In the genomic region with DNA sequence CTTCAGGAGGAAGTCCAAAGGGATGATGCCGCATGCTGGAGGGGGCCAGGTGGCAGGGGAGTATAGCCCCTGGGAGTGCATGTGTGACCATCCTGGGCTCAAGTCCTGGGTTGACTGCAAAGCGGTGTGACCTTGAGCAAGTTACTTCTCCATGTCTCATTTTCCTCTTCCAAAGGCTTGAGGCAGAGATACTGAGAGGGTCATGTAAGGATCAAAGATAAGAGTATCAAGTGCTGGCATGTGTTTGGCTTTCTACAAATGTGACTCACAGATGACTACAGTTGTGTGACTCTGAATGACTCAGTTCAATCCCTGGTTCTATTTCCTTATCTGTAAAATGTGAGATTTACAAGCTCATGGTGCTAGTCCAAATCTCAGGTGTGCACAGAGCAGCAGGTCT, we compare ENCODE assay signal across 11 cellular contexts. TPM values are rescaled to one million over a fixed set of nuclear protein-coding genes. Genes with fewer than 3 reads are reported as not detected.
DNase-seq lines count a peak whose midpoint lies in the region; TF ChIP-seq lines count a peak whose summit lies in the region.
"Had no signal": no experiment of that assay in that cellular context is flagged by ENCODE, and none has a peak within 500 bp of the region (broad histone marks: within the 10 kb centered on the region; RNA-seq: fewer than 3 reads in every experiment).

No MANE protein-coding gene starts in this region.

- DNase-seq in A172 (ENCODE audit: low spot score), result peak; percentile 92
- peak; percentile 79 for DNase-seq in HCEC 1CT
- DNase-seq in adipocyte (ENCODE audit: low read depth), result peak; percentile 25
- peak; percentile 78 for DNase-seq in iris pigment epithelial cell (ENCODE audit: low read depth)
- no peak for DNase-seq in T-helper 9 cell
- no peak for DNase-seq in chondrocyte (ENCODE audit: low spot score)
- no peak for DNase-seq in cortex of kidney (lab: John Stamatoyannopoulos, UW)
- DNase-seq in NCI-H1436 treated with DMSO at 0.1 percent for 48 hours (lab: John Stamatoyannopoulos, UW), result no peak
- DNase-seq: naive B cell, NCI-H1105, Peyer's patch had no signal

- H3K4me3 Mint-ChIP-seq in chondrocyte (ENCODE audit: unreplicated experiment), result no peak overlapping the region
- H3K4me3 Mint-ChIP-seq: naive B cell had no signal

- no peak overlapping the region for H3K9ac ChIP-seq in adipocyte (ENCODE audit: low read length)

- no peaks in the 10 kb centered on the region for H3K9me3 ChIP-seq in adipocyte (ENCODE audit: control insufficient read depth, low read length)
- H3K9me3 ChIP-seq: Peyer's patch had no signal

- peaks cover 2% of the 10 kb centered on the region for H3K36me3 Mint-ChIP-seq in chondrocyte (ENCODE audit: low read depth)
- H3K36me3 Mint-ChIP-seq: naive B cell had no signal

- H3K4me3 ChIP-seq in adipocyte (ENCODE audit: low read length), result no peak overlapping the region
- H3K4me3 ChIP-seq: Peyer's patch had no signal

- TF ChIP-seq CTCF in chondrocyte (IDR thresholded peaks at IDR 0.05), result no peak

- no peaks in the 10 kb centered on the region for H3K4me1 Mint-ChIP-seq in chondrocyte (ENCODE audit: low read depth)
- H3K4me1 Mint-ChIP-seq: naive B cell had no signal

- no peaks in the 10 kb centered on the region for H3K9me3 Mint-ChIP-seq in chondrocyte (ENCODE audit: low read depth)
- H3K9me3 Mint-ChIP-seq: naive B cell had no signal

- H3K36me3 ChIP-seq in adipocyte (ENCODE audit: control insufficient read depth, insufficient read depth, low read length, severe bottlenecking), result no peaks in the 10 kb centered on the region
- H3K36me3 ChIP-seq: Peyer's patch had no signal

- no peaks in the 10 kb centered on the region for H3K27me3 ChIP-seq in adipocyte (replicated peaks; ENCODE audit: control insufficient read depth, insufficient read depth, low read length)
- H3K27me3 ChIP-seq: Peyer's patch had no signal

- peaks cover 22% of the 10 kb centered on the region for H3K27me3 Mint-ChIP-seq in chondrocyte (ENCODE audit: low read depth)

- H3K4me1 ChIP-seq in adipocyte (ENCODE audit: control insufficient read depth, insufficient read depth, low read length), result peaks cover 33% of the 10 kb centered on the region
- H3K4me1 ChIP-seq: Peyer's patch had no signal

- H3K27ac Mint-ChIP-seq in chondrocyte (ENCODE audit: unreplicated experiment), result no peak overlapping the region

RNA-seq across cellular contexts. Expression of gene PROK1, which starts 26.1 kb away (rescaled TPM):
- not detected in 2 replicates for total RNA-seq in A172 (2014; rRNA removed; shearing (Covaris generic))
- not detected in 3 replicates for total RNA-seq in chondrocyte
- total RNA-seq: Peyer's patch had no signal

RNA-seq across cellular contexts. Expression of gene KCNA10, which starts 41.9 kb away (rescaled TPM):
- total RNA-seq in A172 (2014; rRNA removed; shearing (Covaris generic)), result not detected in 2 replicates
- total RNA-seq in chondrocyte, result not detected in 3 replicates
- total RNA-seq: Peyer's patch had no signal

Comparison
In these comparisons a context has a peak if more than half of its experiments do, and no peak if none do; other contexts are left out.
1. DNase-seq: peak in A172 (single experiment), HCEC 1CT (single experiment), adipocyte (single experiment) and iris pigment epithelial cell (single experiment); none in T-helper 9 cell (single experiment), chondrocyte (single experiment), cortex of kidney (single experiment) and NCI-H1436 treated with DMSO at 0.1 percent for 48 hours (single experiment).